ENCODE assay signal across 9 cellular contexts in the genomic region with DNA sequence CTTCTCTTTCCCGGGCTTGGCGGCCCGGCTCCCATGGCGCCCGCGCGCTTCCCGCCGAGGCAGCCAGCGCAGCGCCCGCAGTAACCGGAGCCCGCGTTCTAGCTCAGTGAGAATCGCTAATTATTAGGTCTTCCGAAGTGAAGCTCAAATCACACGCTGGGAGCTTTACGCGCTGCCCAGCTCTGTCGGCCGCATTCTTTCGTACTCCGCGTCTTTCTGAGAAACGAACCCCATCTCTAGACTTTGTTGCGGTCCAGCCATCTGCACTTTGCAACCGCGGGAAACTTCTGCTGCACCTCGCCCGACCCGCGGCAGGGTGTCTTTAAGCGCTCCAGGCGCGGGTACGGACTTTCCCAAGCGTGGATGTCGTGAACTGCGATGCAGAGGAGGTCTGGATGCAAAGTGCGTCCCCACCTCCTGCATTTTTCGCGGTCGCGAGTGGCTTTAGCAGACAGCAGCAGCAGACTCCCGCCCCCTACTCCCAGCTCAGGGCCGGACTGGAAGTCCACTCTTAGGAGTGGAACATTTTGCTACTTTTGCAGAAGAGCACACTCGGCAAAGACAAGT. TPM values are rescaled to one million over a fixed set of nuclear protein-coding genes. Genes with fewer than 3 reads are reported as not detected.
DNase-seq lines count a peak whose midpoint lies in the region; ATAC-seq and TF ChIP-seq lines count a peak whose summit lies in the region.
"Had no signal": no experiment of that assay in that cellular context is flagged by ENCODE, and none has a peak within 500 bp of the region (broad histone marks: within the 10 kb centered on the region; RNA-seq: fewer than 3 reads in every experiment).

No MANE protein-coding gene starts in this region.

- H3K27ac ChIP-seq in layer of hippocampus (ENCODE audit: low read depth, low read length) (peak overlapping the region; percentile 46), ovary (no peak overlapping the region)
- H3K27ac ChIP-seq: WERI-Rb-1 had no signal

- TF ChIP-seq POLR2A in ovary (IDR thresholded peaks at IDR 0.05) = no peak

- no peak for TF ChIP-seq CTCF in ovary (IDR thresholded peaks at IDR 0.05)

- H3K27me3 ChIP-seq in layer of hippocampus (ENCODE audit: control insufficient read depth, insufficient read depth, low read length) (peaks cover 29% of the 10 kb centered on the region), ovary (peaks cover 14% of the 10 kb centered on the region)

- H3K4me1 Mint-ChIP-seq in activated CD8-positive, alpha-beta T cell treated with anti-CD3 and anti-CD28 coated beads, Interleukin-2, amount 10 ng/mL, durations not matched to agents 7 days and 5 days (ENCODE audit: low read depth) = peaks cover 22% of the 10 kb centered on the region

- H3K4me3 ChIP-seq in ovary = no peak overlapping the region

- intact Hi-C loops in ovary (cut with DNase I) = no loop called here

- H3K27ac Mint-ChIP-seq in activated CD8-positive, alpha-beta T cell treated with anti-CD3 and anti-CD28 coated beads, Interleukin-2, amount 10 ng/mL, durations not matched to agents 7 days and 5 days = peak overlapping the region; percentile 52

- H3K9me3 Mint-ChIP-seq in activated CD8-positive, alpha-beta T cell treated with anti-CD3 and anti-CD28 coated beads, Interleukin-2, amount 10 ng/mL, durations not matched to agents 7 days and 5 days (ENCODE audit: insufficient read depth) = no peaks in the 10 kb centered on the region

- peak overlapping the region; percentile 31 for H3K4me3 Mint-ChIP-seq in activated CD8-positive, alpha-beta T cell treated with anti-CD3 and anti-CD28 coated beads, Interleukin-2, amount 10 ng/mL, durations not matched to agents 7 days and 5 days

- peak; percentile 35 for DNase-seq in 8988T
- DNase-seq in ELR (ENCODE audit: low read depth) = peak; percentile 31
- DNase-seq in activated CD8-positive, alpha-beta T cell treated with anti-CD3 and anti-CD28 coated beads, Interleukin-2, amount 10 ng/mL, durations not matched to agents 7 days and 5 days = no peak
- no peak for DNase-seq in ovary
- DNase-seq in NCI-H2196 (lab: John Stamatoyannopoulos, UW; ENCODE audit: unreplicated experiment) = no peak
- DNase-seq: WERI-Rb-1 had no signal

- H3K27me3 Mint-ChIP-seq in activated CD8-positive, alpha-beta T cell treated with anti-CD3 and anti-CD28 coated beads, Interleukin-2, amount 10 ng/mL, durations not matched to agents 7 days and 5 days (ENCODE audit: low read depth) = peaks cover 71% of the 10 kb centered on the region

- CTCF ChIA-PET in activated CD8-positive, alpha-beta T cell treated with anti-CD3 and anti-CD28 coated beads, Interleukin-2, amount 10 ng/mL, durations not matched to agents 7 days and 5 days (lab: Charles Lee) = no interaction called here

- 1 to 4% (median 2%) methylated on average over 46 to 48 of the region's 48 CpGs for WGBS in ovary, 3 donors

- no peaks in the 10 kb centered on the region for H3K9me3 ChIP-seq in ovary

- peaks cover 8% of the 10 kb centered on the region for H3K4me1 ChIP-seq in ovary (ENCODE audit: insufficient read depth)

- peaks cover 4% of the 10 kb centered on the region for H3K36me3 Mint-ChIP-seq in activated CD8-positive, alpha-beta T cell treated with anti-CD3 and anti-CD28 coated beads, Interleukin-2, amount 10 ng/mL, durations not matched to agents 7 days and 5 days (ENCODE audit: low read depth)

- POLR2A ChIA-PET in activated CD8-positive, alpha-beta T cell treated with anti-CD3 and anti-CD28 coated beads, Interleukin-2, amount 10 ng/mL, durations not matched to agents 7 days and 5 days (lab: Charles Lee) = no interaction called here

- no peaks in the 10 kb centered on the region for H3K36me3 ChIP-seq in ovary
- H3K36me3 ChIP-seq: WERI-Rb-1 had no signal

- no peak for TF ChIP-seq EP300 in ovary (IDR thresholded peaks at IDR 0.05)

- ATAC-seq in activated CD8-positive, alpha-beta T cell treated with anti-CD3 and anti-CD28 coated beads, Interleukin-2, amount 10 ng/mL, durations not matched to agents 7 days and 5 days = no peak
- ATAC-seq in GM18870 (IDR thresholded peaks at IDR 0.05; ENCODE audit: unreplicated experiment) = no peak
- no peak for ATAC-seq in HG02970 (IDR thresholded peaks at IDR 0.05; ENCODE audit: low FRiP score, unreplicated experiment)

RNA-seq across cellular contexts. Expression of gene PAX6, which starts 6.0 kb away (rescaled TPM):
- not detected for total RNA-seq in activated CD8-positive, alpha-beta T cell treated with anti-CD3 and anti-CD28 coated beads, Interleukin-2, amount 10 ng/mL, durations not matched to agents 7 days and 5 days
- total RNA-seq in ovary = not detected
- not detected for polyA plus RNA-seq in ovary

Comparison
In these comparisons a context has a peak if more than half of its experiments do, and no peak if none do; other contexts are left out.
1. DNase-seq: peak in 8988T (single experiment) and ELR (single experiment); none in activated CD8-positive, alpha-beta T cell treated with anti-CD3 and anti-CD28 coated beads, Interleukin-2, amount 10 ng/mL, durations not matched to agents 7 days and 5 days (single experiment), ovary (0 of 5) and NCI-H2196 (single experiment).